Comparison of ENCODE assay signal across 21 cellular contexts in the genomic region with DNA sequence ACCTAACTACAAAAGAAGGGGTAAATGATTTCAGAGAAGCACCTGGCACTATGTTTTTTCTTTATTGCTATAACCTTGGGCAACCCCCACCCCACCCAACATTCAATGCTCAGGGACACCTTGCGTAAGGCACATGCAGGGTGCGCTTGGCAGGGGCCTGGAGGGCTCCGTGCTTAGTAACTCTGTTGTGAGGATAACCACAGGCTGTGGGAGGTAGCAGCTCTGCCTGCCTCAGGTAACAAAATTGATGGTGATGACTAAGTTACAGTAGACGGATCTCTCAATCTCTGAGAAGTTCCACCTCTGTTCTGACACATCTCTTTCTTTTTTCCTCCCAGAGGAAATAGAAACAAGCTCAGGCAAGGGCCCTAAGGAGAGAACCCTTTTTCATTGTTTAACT. TPM values are rescaled to one million over a fixed set of nuclear protein-coding genes. Genes with fewer than 3 reads are reported as not detected.
DNase-seq lines count a peak whose midpoint lies in the region; ATAC-seq and TF ChIP-seq lines count a peak whose summit lies in the region.
"Had no signal": no experiment of that assay in that cellular context is flagged by ENCODE, and none has a peak within 500 bp of the region (broad histone marks: within the 10 kb centered on the region; RNA-seq: fewer than 3 reads in every experiment).

No MANE protein-coding gene starts in this region.

- no peak overlapping the region for H3K18ac ChIP-seq in mesendoderm (ENCODE audit: low read length)

- H4K20me1 ChIP-seq in PC-3 (ENCODE audit: low read length), result no peaks in the 10 kb centered on the region

- no peak overlapping the region for H2AK5ac ChIP-seq in mesendoderm (ENCODE audit: low read length)

- H3K9me3 Mint-ChIP-seq in chondrocyte (ENCODE audit: low read depth), result no peaks in the 10 kb centered on the region
- peaks cover under 1% of the 10 kb centered on the region for H3K9me3 Mint-ChIP-seq in activated CD4-positive, alpha-beta memory T cell treated with anti-CD3 and anti-CD28 coated beads for 36 hours
- H3K9me3 Mint-ChIP-seq: activated naive CD4-positive, alpha-beta T cell treated with anti-CD3 and anti-CD28 coated beads, Interleukin-2, amount 50 U/mL, for 72 hours; activated T-cell treated with anti-CD3 and anti-CD28 coated beads, Interleukin-2, amount 50 U/mL, for 4 hours; memory B cell; stimulated activated naive B cell treated with anti-CD40 and anti-IgM and Interleukin-4, amounts not matched to agents 10 μg/mL and 1 μg/mL and 100 μg/mL, for 72 hours had no signal

- H3K27ac ChIP-seq in PC-3 (ENCODE audit: low read length) (peak overlapping the region; percentile 60), mesendoderm (ENCODE audit: low read depth, low read length) (no peak overlapping the region)

- H4K8ac ChIP-seq in mesendoderm (ENCODE audit: low read depth, low read length), result no peak overlapping the region

- peak overlapping the region; percentile 66 for H3K27ac Mint-ChIP-seq in chondrocyte (ENCODE audit: unreplicated experiment)
- no peak overlapping the region for H3K27ac Mint-ChIP-seq in activated CD4-positive, alpha-beta memory T cell treated with anti-CD3 and anti-CD28 coated beads for 36 hours
- H3K27ac Mint-ChIP-seq: activated naive CD4-positive, alpha-beta T cell treated with anti-CD3 and anti-CD28 coated beads, Interleukin-2, amount 50 U/mL, for 72 hours; CD14-positive monocyte; memory B cell; nephron progenitor cell; stimulated activated naive B cell treated with anti-CD40 and anti-IgM and Interleukin-4, amounts not matched to agents 10 μg/mL and 1 μg/mL and 100 μg/mL, for 72 hours had no signal

- H4K5ac ChIP-seq in mesendoderm (ENCODE audit: low read length), result no peak overlapping the region

- no peaks in the 10 kb centered on the region for H3K79me1 ChIP-seq in mesendoderm (ENCODE audit: low read length)

- no peaks in the 10 kb centered on the region for H3K9me3 ChIP-seq in PC-3 (ENCODE audit: low read length)
- H3K9me3 ChIP-seq: transverse colon had no signal

- no peak overlapping the region for H2BK120ac ChIP-seq in mesendoderm (ENCODE audit: low read depth, low read length)

- DNase-seq in EL (peak; percentile 16), PC-3 (peak; percentile 91), chondrocyte (ENCODE audit: low spot score) (no peak), omental fat pad (ENCODE audit: low spot score) (no peak), middle frontal gyrus (ENCODE audit: extremely low spot score, low spot score) (no peak), mesendoderm (no peak)
- no peak for DNase-seq in activated CD4-positive, CD25-positive, alpha-beta regulatory T cell treated with anti-CD3 and anti-CD28 coated beads, Interleukin-2, amount 50 U/mL, for 72 hours
- DNase-seq in activated CD4-positive, alpha-beta memory T cell treated with anti-CD3 and anti-CD28 coated beads for 36 hours, result no peak
- DNase-seq: activated CD4-positive, alpha-beta T cell treated with anti-CD3 and anti-CD28 coated beads, Interleukin-2, amount 50 U/mL, for 4 hours; activated T-cell treated with anti-CD3 and anti-CD28 coated beads, Interleukin-2, amount 50 U/mL, for 4 hours; DMS 273 treated with DMSO at 0.1 percent for 48 hours; head of caudate nucleus; NCI-H187 treated with DMSO at 0.1 percent for 48 hours; NCI-H345; nephron progenitor cell; stimulated activated CD4-positive, alpha-beta T cell treated with anti-CD3 and anti-CD28 coated beads, Interleukin-15, amount 100 ng/mL, for 24 hours; stimulated activated naive B cell treated with anti-CD40 and anti-IgM and Interleukin-4, amounts not matched to agents 10 μg/mL and 1 μg/mL and 100 μg/mL, for 72 hours; transverse colon had no signal

- BruUV-seq in PC-3 (replicated peaks; lab: Mats Ljungman, UMichigan), result no TSS peak

- H3K36me3 ChIP-seq in PC-3 (ENCODE audit: low read depth, low read length), result no peaks in the 10 kb centered on the region
- H3K36me3 ChIP-seq in mesendoderm (ENCODE audit: control insufficient read depth, insufficient read depth, low read length), result no peaks in the 10 kb centered on the region
- H3K36me3 ChIP-seq: transverse colon had no signal

- no peak overlapping the region for H3K23ac ChIP-seq in mesendoderm (ENCODE audit: low read length)

- H3K4me1 ChIP-seq in PC-3 (ENCODE audit: insufficient read depth, low read length) (peaks cover 48% of the 10 kb centered on the region), mesendoderm (ENCODE audit: control insufficient read depth, low read depth, low read length) (peaks cover 2% of the 10 kb centered on the region)

- H3K9ac ChIP-seq in PC-3 (ENCODE audit: low read length) (no peak overlapping the region), mesendoderm (ENCODE audit: low read length) (no peak overlapping the region)

- H3K27me3 Mint-ChIP-seq in chondrocyte (ENCODE audit: low read depth), result no peaks in the 10 kb centered on the region
- peaks cover 37% of the 10 kb centered on the region for H3K27me3 Mint-ChIP-seq in activated CD4-positive, alpha-beta memory T cell treated with anti-CD3 and anti-CD28 coated beads for 36 hours

- no peak overlapping the region for H3K4ac ChIP-seq in mesendoderm (ENCODE audit: low read depth, low read length)

- H3K4me1 Mint-ChIP-seq in chondrocyte (ENCODE audit: low read depth), result peaks cover 88% of the 10 kb centered on the region
- peaks cover 12% of the 10 kb centered on the region for H3K4me1 Mint-ChIP-seq in activated CD4-positive, alpha-beta memory T cell treated with anti-CD3 and anti-CD28 coated beads for 36 hours (ENCODE audit: low read depth)

- H2BK5ac ChIP-seq in mesendoderm (ENCODE audit: low read length), result no peak overlapping the region

- POLR2A ChIA-PET in PC-3 (lab: Charles Lee; ENCODE audit: unreplicated experiment), result interaction anchor here (1.4 kb wide), 1 partner anchor 21 kb away, joined by 8 read pairs; no protein-coding TSS in a partner anchor
- POLR2A ChIA-PET in activated CD4-positive, alpha-beta memory T cell treated with anti-CD3 and anti-CD28 coated beads for 36 hours (lab: Charles Lee), result no interaction called here

- intact Hi-C loops in PC-3 (cut with micrococcal nuclease), result no loop called here
- intact Hi-C loops in activated CD4-positive, alpha-beta memory T cell treated with anti-CD3 and anti-CD28 coated beads for 36 hours (cut with micrococcal nuclease), result loop anchor here (10.0 kb wide), 1 partner anchor 617 kb away; no protein-coding TSS in a partner anchor

- H3K4me3 Mint-ChIP-seq in chondrocyte (ENCODE audit: unreplicated experiment), result no peak overlapping the region
- no peak overlapping the region for H3K4me3 Mint-ChIP-seq in activated CD4-positive, alpha-beta memory T cell treated with anti-CD3 and anti-CD28 coated beads for 36 hours
- H3K4me3 Mint-ChIP-seq: activated T-cell treated with anti-CD3 and anti-CD28 coated beads, Interleukin-2, amount 50 U/mL, for 4 hours; CD14-positive monocyte; memory B cell; nephron progenitor cell; stimulated activated naive B cell treated with anti-CD40 and anti-IgM and Interleukin-4, amounts not matched to agents 10 μg/mL and 1 μg/mL and 100 μg/mL, for 72 hours had no signal

- peak overlapping the region; percentile 41; the same call in 1 of the 2 replicates for H2AFZ ChIP-seq in PC-3 (ENCODE audit: low read length)

- ATAC-seq in PC-3 (peak; percentile 39), omental fat pad (ENCODE audit: low FRiP score) (peak; percentile 46)
- ATAC-seq: activated T-cell treated with anti-CD3 and anti-CD28 coated beads, Interleukin-2, amount 50 U/mL, for 4 hours; stimulated activated naive B cell treated with anti-CD40 and anti-IgM and Interleukin-4, amounts not matched to agents 10 μg/mL and 1 μg/mL and 100 μg/mL, for 72 hours had no signal

- H3K9me2 ChIP-seq in PC-3 (replicated peaks; ENCODE audit: low read length), result no peaks in the 10 kb centered on the region; the same call in 1 of the 2 replicates

- H3K4me3 ChIP-seq in PC-3 (ENCODE audit: low read length) (no peak overlapping the region), mesendoderm (ENCODE audit: low read length) (no peak overlapping the region)
- H3K4me3 ChIP-seq: transverse colon had no signal

- no peak overlapping the region for H3K56ac ChIP-seq in mesendoderm (ENCODE audit: low read length)

- peaks cover 5% of the 10 kb centered on the region; the same call in 1 of the 2 replicates for H3K79me2 ChIP-seq in PC-3 (ENCODE audit: low read length)
- H3K79me2 ChIP-seq in mesendoderm (ENCODE audit: control insufficient read depth, insufficient read depth, low read length), result no peaks in the 10 kb centered on the region

- H2BK15ac ChIP-seq in mesendoderm (replicated peaks; ENCODE audit: low read depth), result no peak overlapping the region

- peaks cover 5% of the 10 kb centered on the region for H3F3A ChIP-seq in PC-3 (ENCODE audit: low read length, unreplicated experiment)

- H3K36me3 Mint-ChIP-seq in chondrocyte (ENCODE audit: low read depth), result peaks cover 8% of the 10 kb centered on the region
- no peaks in the 10 kb centered on the region for H3K36me3 Mint-ChIP-seq in activated CD4-positive, alpha-beta memory T cell treated with anti-CD3 and anti-CD28 coated beads for 36 hours
- H3K36me3 Mint-ChIP-seq: activated naive CD4-positive, alpha-beta T cell treated with anti-CD3 and anti-CD28 coated beads, Interleukin-2, amount 50 U/mL, for 72 hours; CD14-positive monocyte; memory B cell; stimulated activated naive B cell treated with anti-CD40 and anti-IgM and Interleukin-4, amounts not matched to agents 10 μg/mL and 1 μg/mL and 100 μg/mL, for 72 hours had no signal

- no peaks in the 10 kb centered on the region for H3K27me3 ChIP-seq in PC-3 (ENCODE audit: low read length)
- H3K27me3 ChIP-seq in mesendoderm (ENCODE audit: insufficient read depth, low read length, poor library complexity), result no peaks in the 10 kb centered on the region

- WGBS in mesendoderm (ENCODE audit: extremely low coverage, insufficient coverage, low lambda C conversion rate), result no CpG with 5 or more reads among the region's 4 CpGs

- H3K4me2 ChIP-seq in PC-3 (ENCODE audit: low read length) (peak overlapping the region; percentile 61), mesendoderm (ENCODE audit: low read length) (no peak overlapping the region)

- TF ChIP-seq CTCF in PC-3 (conservative IDR thresholded peaks at IDR 0.05; ENCODE audit: low read depth, low read length) (no peak), chondrocyte (IDR thresholded peaks at IDR 0.05) (no peak), omental fat pad (IDR thresholded peaks at IDR 0.05) (no peak)

- CTCF ChIA-PET in PC-3 (lab: Charles Lee), result no interaction called here
- CTCF ChIA-PET in activated CD4-positive, alpha-beta memory T cell treated with anti-CD3 and anti-CD28 coated beads for 36 hours (lab: Charles Lee), result no interaction called here

RNA-seq across cellular contexts. Expression of a gene that starts 8.7 kb away (rescaled TPM):
- total RNA-seq in PC-3 (2014; rRNA removed) (85.4 and 123 TPM in 2 replicates), chondrocyte (523 to 556 TPM (median 539 TPM) in 3 replicates), omental fat pad (100 to 1,000 TPM; 125 to 195 (median 175) TPM)
- polyA plus RNA-seq in mesendoderm (2013, experiment 1 of 2), result 188 TPM
- 199 TPM for polyA plus RNA-seq in mesendoderm (2013, experiment 2 of 2)
- total RNA-seq in activated CD4-positive, alpha-beta memory T cell treated with anti-CD3 and anti-CD28 coated beads for 36 hours, result not detected
- total RNA-seq: activated naive CD4-positive, alpha-beta T cell treated with anti-CD3 and anti-CD28 coated beads, Interleukin-2, amount 50 U/mL, for 72 hours had no signal
- polyA plus RNA-seq: CD14-positive monocyte had no signal

Comparison
In these comparisons a context has a peak if more than half of its experiments do, and no peak if none do; other contexts are left out.
1. DNase-seq: peak in EL (single experiment) and PC-3 (single experiment); none in chondrocyte (single experiment), omental fat pad (single experiment), middle frontal gyrus (single experiment), mesendoderm (single experiment), activated CD4-positive, CD25-positive, alpha-beta regulatory T cell treated with anti-CD3 and anti-CD28 coated beads, Interleukin-2, amount 50 U/mL, for 72 hours (single experiment) and activated CD4-positive, alpha-beta memory T cell treated with anti-CD3 and anti-CD28 coated beads for 36 hours (single experiment).
2. RNA of a gene that starts 8.7 kb away (total RNA-seq): 523 to 556 TPM in chondrocyte, 125 to 195 TPM in omental fat pad and 85.4 to 123 TPM in PC-3; not detected in activated CD4-positive, alpha-beta memory T cell treated with anti-CD3 and anti-CD28 coated beads for 36 hours; every median in the first group is over 10 times any median in the second.